Comparison of ENCODE assay signal across 14 cellular contexts in the genomic region with DNA sequence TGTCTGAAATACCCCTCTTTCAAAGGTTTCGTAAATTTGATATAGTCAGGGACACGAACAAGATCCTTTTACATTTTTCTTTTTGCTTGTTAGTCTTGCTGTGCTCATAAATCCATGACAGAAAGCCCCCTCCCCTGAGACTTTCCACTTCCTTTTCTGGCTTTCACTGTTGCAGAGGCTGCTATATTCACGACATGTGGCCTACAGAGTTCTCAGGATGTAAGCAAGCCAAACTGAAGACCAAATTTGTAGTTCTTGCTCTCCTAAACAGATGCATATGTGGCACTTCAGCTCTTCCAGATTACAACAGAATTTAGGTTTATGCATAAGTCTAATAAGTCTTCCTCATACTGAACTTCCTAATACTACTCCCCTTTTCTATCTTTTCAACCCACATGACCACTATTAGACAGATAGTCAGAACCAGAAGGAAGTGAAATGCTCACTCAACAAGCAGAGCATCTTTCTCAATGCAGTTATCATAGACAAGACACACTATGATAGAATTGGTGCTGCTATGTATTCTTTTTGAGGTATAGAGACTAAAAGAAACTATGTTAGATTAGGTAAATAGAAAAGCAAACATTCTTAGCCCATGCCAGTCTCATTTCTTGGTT. TPM values are rescaled to one million over a fixed set of nuclear protein-coding genes. Genes with fewer than 3 reads are reported as not detected.
DNase-seq lines count a peak whose midpoint lies in the region; ATAC-seq, FAIRE-seq and TF ChIP-seq lines count a peak whose summit lies in the region.
"Had no signal": no experiment of that assay in that cellular context is flagged by ENCODE, and none has a peak within 500 bp of the region (broad histone marks: within the 10 kb centered on the region; RNA-seq: fewer than 3 reads in every experiment).

No MANE protein-coding gene starts in this region.

- no peaks in the 10 kb centered on the region for H3K9me3 ChIP-seq in OCI-LY3 (ENCODE audit: insufficient read depth, low read length)
- H3K9me3 ChIP-seq: MG63, testis had no signal

- H3K4me1 ChIP-seq in OCI-LY3 (ENCODE audit: low read length) = peaks cover 23% of the 10 kb centered on the region
- H3K4me1 ChIP-seq: testis had no signal

- no peak for TF ChIP-seq CTCF in OCI-LY3 (IDR thresholded peaks at IDR 0.05; ENCODE audit: low read depth, low read length)

- peaks cover 51% of the 10 kb centered on the region for H3K36me3 ChIP-seq in OCI-LY3 (replicated peaks; ENCODE audit: low read depth, low read length)
- H3K36me3 ChIP-seq: MG63 had no signal

- peak overlapping the region; percentile 71 for H3K4me2 ChIP-seq in OCI-LY3 (ENCODE audit: low read length)

- peak overlapping the region; percentile 87 for H3K27ac ChIP-seq in OCI-LY3 (ENCODE audit: low read length)
- H3K27ac ChIP-seq: epithelial cell of prostate, testis, VCaP had no signal

- H3K9ac ChIP-seq in OCI-LY3 (ENCODE audit: low read length) = peak overlapping the region; percentile 26

- no peaks in the 10 kb centered on the region for H3K79me2 ChIP-seq in OCI-LY3 (ENCODE audit: low read length)

- no peak for DNase-seq in GM12891 (ENCODE audit: insufficient read length, low spot score)
- no peak for DNase-seq in NCI-H446 (lab: John Stamatoyannopoulos, UW)
- no peak for DNase-seq in activated CD4-positive, alpha-beta T cell treated with anti-CD3 and anti-CD28 coated beads for 1 hour
- no peak for DNase-seq in NCI-H345 treated with DMSO at 0.1 percent for 48 hours (lab: John Stamatoyannopoulos, UW; ENCODE audit: unreplicated experiment)
- DNase-seq: activated T-cell treated with anti-CD3 and anti-CD28 coated beads, Interleukin-2, amount 50 U/mL, for 48 hours; MG63; NCI-H510A treated with DMSO at 0.1 percent for 48 hours; testis had no signal

- ATAC-seq in GM21360 (IDR thresholded peaks at IDR 0.05; ENCODE audit: unreplicated experiment) = peak; percentile 65
- ATAC-seq in HG03060 (IDR thresholded peaks at IDR 0.05; ENCODE audit: low read depth, unreplicated experiment) = peak; percentile 70
- ATAC-seq in HG02798 (IDR thresholded peaks at IDR 0.05; ENCODE audit: poor library complexity, unreplicated experiment) = no peak

- no peaks in the 10 kb centered on the region for H3K27me3 ChIP-seq in OCI-LY3 (ENCODE audit: low read depth, low read length)
- H3K27me3 ChIP-seq: MG63, testis had no signal

- H4K20me1 ChIP-seq in OCI-LY3 (ENCODE audit: insufficient read depth, low read length) = peaks cover 3% of the 10 kb centered on the region; the same call in 1 of the 2 replicates

- no peak for TF ChIP-seq POLR2A in GM12891 (IDR thresholded peaks at IDR 0.05; ENCODE audit: low read depth, low read length)

- H2AFZ ChIP-seq in OCI-LY3 (ENCODE audit: low read depth, low read length) = no peak overlapping the region

- FAIRE-seq in GM12891 (lab: Jason Lieb, UNC) = peak; percentile 92

- peak overlapping the region; percentile 23 for H3K4me3 ChIP-seq in OCI-LY3 (ENCODE audit: low read length)
- H3K4me3 ChIP-seq: MG63, testis had no signal

TF ChIP-seq in GM12891, 5 proteins besides CTCF, POLR2A, EP300 and RAD21:
- peak; percentile 75 for TF ChIP-seq SPI1 (IDR thresholded peaks at IDR 0.05; ENCODE audit: low read depth, low read length)
- no peak for TF ChIP-seq POLR2AphosphoS5 (IDR thresholded peaks at IDR 0.05; ENCODE audit: low read depth, low read length)
TF ChIP-seq in GM12891: peak in this region for 1.

RNA-seq across cellular contexts. Expression of a gene that starts 15.0 kb away (rescaled TPM):
- polyA plus RNA-seq in GM12891 (2012; ENCODE audit: low read depth, missing spikeins) = 85.4 TPM

RNA-seq across cellular contexts. Expression of a gene that starts 19.8 kb away (rescaled TPM):
- 4,192 TPM for polyA plus RNA-seq in GM12891 (2012; ENCODE audit: low read depth, missing spikeins)

RNA-seq across cellular contexts. Expression of a gene that starts 22.5 kb away (rescaled TPM):
- polyA plus RNA-seq in GM12891 (2012; ENCODE audit: low read depth, missing spikeins) = 21.5 TPM

RNA-seq across cellular contexts. Expression of a gene that starts 36.7 kb away (rescaled TPM):
- polyA plus RNA-seq in GM12891 (2012; ENCODE audit: low read depth, missing spikeins) = 20.4 TPM

RNA-seq across cellular contexts. Expression of a gene that starts 37.0 kb away (rescaled TPM):
- 41.6 TPM for polyA plus RNA-seq in GM12891 (2012; ENCODE audit: low read depth, missing spikeins)
